In genomic region chr6:3518356-3518841, GRCh38 we compare ENCODE assay signal across 1 cellular context.
TF ChIP-seq lines count a peak whose summit lies in the region.

No MANE protein-coding gene starts in this region.

TF ChIP-seq in HepG2, 621 proteins besides CTCF, POLR2A, EP300 and RAD21 (continued from another document):
- TF ChIP-seq ZNF687 (CRISPR knock-in tag; IDR thresholded peaks at IDR 0.05) (peak; percentile 65), ZNF562 (CRISPR knock-in tag; IDR thresholded peaks at IDR 0.05; ENCODE audit: borderline replicate concordance) (no peak), ZNF138 (CRISPR knock-in tag; IDR thresholded peaks at IDR 0.05; ENCODE audit: low read depth) (no peak), TAF1 (CRISPR knock-in tag; IDR thresholded peaks at IDR 0.05) (no peak), BORCS8-MEF2B (CRISPR knock-in tag; IDR thresholded peaks at IDR 0.05) (no peak), ZFAT (CRISPR knock-in tag; conservative IDR thresholded peaks at IDR 0.05) (no peak), ZNF30 (CRISPR knock-in tag; IDR thresholded peaks at IDR 0.05) (no peak), PRMT3 (CRISPR knock-in tag; IDR thresholded peaks at IDR 0.05; ENCODE audit: borderline replicate concordance, low read depth) (no peak), YEATS4 (CRISPR knock-in tag; IDR thresholded peaks at IDR 0.05; ENCODE audit: borderline replicate concordance) (no peak), ZBTB38 (CRISPR knock-in tag; IDR thresholded peaks at IDR 0.05) (peak; percentile 26; the same call in 1 of the 2 replicates), IKZF4 (CRISPR knock-in tag; IDR thresholded peaks at IDR 0.05; ENCODE audit: borderline replicate concordance, low read depth, not compliant biosample characterization) (no peak), GMEB1 (CRISPR knock-in tag; IDR thresholded peaks at IDR 0.05; ENCODE audit: borderline replicate concordance) (no peak), HNRNPL (IDR thresholded peaks at IDR 0.05; ENCODE audit: low read depth, low read length) (0 out of 2 replicates have a peak, but pooled peaks have one; percentile 32), AHDC1 (CRISPR knock-in tag; IDR thresholded peaks at IDR 0.05; ENCODE audit: borderline replicate concordance) (no peak), HBP1 (CRISPR knock-in tag; IDR thresholded peaks at IDR 0.05; ENCODE audit: low read depth) (no peak)
